ENCODE assay signal across 1 cellular context in the genomic region with DNA sequence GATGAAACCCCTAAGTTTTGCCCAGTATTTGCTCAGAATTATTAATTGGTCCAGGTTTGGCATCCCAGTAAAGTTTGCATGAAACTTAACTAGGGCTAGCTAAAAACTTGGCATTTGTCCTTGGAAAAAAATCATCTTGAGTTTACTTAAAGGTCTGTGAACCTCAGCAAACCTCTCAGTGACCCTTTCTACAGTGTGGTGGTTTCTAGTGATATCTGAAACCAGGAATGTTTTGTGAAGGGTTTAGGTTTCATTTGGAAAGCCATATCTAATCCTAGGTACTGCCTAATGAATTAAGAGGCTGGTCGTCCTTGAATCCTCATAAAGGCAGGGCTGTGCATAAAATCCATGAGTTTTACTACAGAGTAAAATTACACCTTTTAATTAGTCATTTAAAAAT.
TF ChIP-seq lines count a peak whose summit lies in the region.

No MANE protein-coding gene starts in this region.

TF ChIP-seq in SK-N-SH, 30 proteins besides CTCF, POLR2A, EP300 and RAD21 (continued from another document):
- TF ChIP-seq FOXJ3 (CRISPR knock-in tag; IDR thresholded peaks at IDR 0.05) = no peak
- no peak for TF ChIP-seq MXI1 (IDR thresholded peaks at IDR 0.05; ENCODE audit: low read depth, low read length)
- TF ChIP-seq ELF1 (IDR thresholded peaks at IDR 0.05) = no peak; the same call in 1 of the 2 replicates
- no peak for TF ChIP-seq RFX5 (IDR thresholded peaks at IDR 0.05; ENCODE audit: low read length)
- no peak for TF ChIP-seq GATA2 (CRISPR knock-in tag; IDR thresholded peaks at IDR 0.05)
- no peak for TF ChIP-seq SMC3 (IDR thresholded peaks at IDR 0.05; ENCODE audit: low read depth, low read length)
- TF ChIP-seq TCF12 (IDR thresholded peaks at IDR 0.05) = peak; percentile 37; the same call in 1 of the 2 replicates
- TF ChIP-seq FOSL2 (IDR thresholded peaks at IDR 0.05; ENCODE audit: borderline replicate concordance, low read depth) = no peak
- TF ChIP-seq, protein P1, sequence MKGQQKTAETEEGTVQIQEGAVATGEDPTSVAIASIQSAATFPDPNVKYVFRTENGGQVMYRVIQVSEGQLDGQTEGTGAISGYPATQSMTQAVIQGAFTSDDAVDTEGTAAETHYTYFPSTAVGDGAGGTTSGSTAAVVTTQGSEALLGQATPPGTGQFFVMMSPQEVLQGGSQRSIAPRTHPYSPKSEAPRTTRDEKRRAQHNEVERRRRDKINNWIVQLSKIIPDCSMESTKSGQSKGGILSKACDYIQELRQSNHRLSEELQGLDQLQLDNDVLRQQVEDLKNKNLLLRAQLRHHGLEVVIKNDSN (IDR thresholded peaks at IDR 0.05; ENCODE audit: borderline replicate concordance, low read depth) = no peak
- TF ChIP-seq, protein P2, sequence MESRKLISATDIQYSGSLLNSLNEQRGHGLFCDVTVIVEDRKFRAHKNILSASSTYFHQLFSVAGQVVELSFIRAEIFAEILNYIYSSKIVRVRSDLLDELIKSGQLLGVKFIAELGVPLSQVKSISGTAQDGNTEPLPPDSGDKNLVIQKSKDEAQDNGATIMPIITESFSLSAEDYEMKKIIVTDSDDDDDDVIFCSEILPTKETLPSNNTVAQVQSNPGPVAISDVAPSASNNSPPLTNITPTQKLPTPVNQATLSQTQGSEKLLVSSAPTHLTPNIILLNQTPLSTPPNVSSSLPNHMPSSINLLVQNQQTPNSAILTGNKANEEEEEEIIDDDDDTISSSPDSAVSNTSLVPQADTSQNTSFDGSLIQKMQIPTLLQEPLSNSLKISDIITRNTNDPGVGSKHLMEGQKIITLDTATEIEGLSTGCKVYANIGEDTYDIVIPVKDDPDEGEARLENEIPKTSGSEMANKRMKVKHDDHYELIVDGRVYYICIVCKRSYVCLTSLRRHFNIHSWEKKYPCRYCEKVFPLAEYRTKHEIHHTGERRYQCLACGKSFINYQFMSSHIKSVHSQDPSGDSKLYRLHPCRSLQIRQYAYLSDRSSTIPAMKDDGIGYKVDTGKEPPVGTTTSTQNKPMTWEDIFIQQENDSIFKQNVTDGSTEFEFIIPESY (IDR thresholded peaks at IDR 0.05; ENCODE audit: borderline replicate concordance, low read depth) = no peak
- TF ChIP-seq, protein P3, sequence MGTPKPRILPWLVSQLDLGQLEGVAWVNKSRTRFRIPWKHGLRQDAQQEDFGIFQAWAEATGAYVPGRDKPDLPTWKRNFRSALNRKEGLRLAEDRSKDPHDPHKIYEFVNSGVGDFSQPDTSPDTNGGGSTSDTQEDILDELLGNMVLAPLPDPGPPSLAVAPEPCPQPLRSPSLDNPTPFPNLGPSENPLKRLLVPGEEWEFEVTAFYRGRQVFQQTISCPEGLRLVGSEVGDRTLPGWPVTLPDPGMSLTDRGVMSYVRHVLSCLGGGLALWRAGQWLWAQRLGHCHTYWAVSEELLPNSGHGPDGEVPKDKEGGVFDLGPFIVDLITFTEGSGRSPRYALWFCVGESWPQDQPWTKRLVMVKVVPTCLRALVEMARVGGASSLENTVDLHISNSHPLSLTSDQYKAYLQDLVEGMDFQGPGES (IDR thresholded peaks at IDR 0.05; ENCODE audit: low read depth, low read length) = no peak
- TF ChIP-seq TAF1 (IDR thresholded peaks at IDR 0.05; ENCODE audit: borderline replicate concordance, low read depth, low read length) = no peak
- no peak for TF ChIP-seq POLR2AphosphoS5 (IDR thresholded peaks at IDR 0.05; ENCODE audit: low read depth, low read length)
- no peak for TF ChIP-seq NRF1 (IDR thresholded peaks at IDR 0.05; ENCODE audit: low read depth, low read length)
- peak; percentile 24; the same call in 1 of the 2 replicates for TF ChIP-seq TEAD4 (IDR thresholded peaks at IDR 0.05; ENCODE audit: borderline replicate concordance, insufficient read depth)
- TF ChIP-seq NFIC (IDR thresholded peaks at IDR 0.05; ENCODE audit: borderline replicate concordance) = peak; percentile 52; the same call in 1 of the 2 replicates
- 0 out of 2 replicates have a peak, but pooled peaks have one; percentile 13 for TF ChIP-seq JUND (IDR thresholded peaks at IDR 0.05)
- TF ChIP-seq GABPA (IDR thresholded peaks at IDR 0.05; ENCODE audit: low read depth) = no peak
- no peak for TF ChIP-seq YY1 (IDR thresholded peaks at IDR 0.05; ENCODE audit: low read depth)
